16 cellular contexts compared by ENCODE assay signal in genomic region chr1:32639489-32640075, GRCh38.
"Had no signal": no experiment of that assay in that cellular context is flagged by ENCODE, and none has a peak within 500 bp of the region (broad histone marks: within the 10 kb centered on the region; RNA-seq: fewer than 3 reads in every experiment).

No MANE protein-coding gene starts in this region.

- DNase-seq: activated CD4-positive, alpha-beta T cell treated with anti-CD3 and anti-CD28 coated beads for 4 hours; activated CD8-positive, alpha-beta T cell treated with anti-CD3 and anti-CD28 coated beads for 36 hours; activated effector memory CD4-positive, alpha-beta T cell treated with anti-CD3 and anti-CD28 coated beads, Interleukin-2, amount 50 U/mL, for 16 hours; activated T-cell treated with anti-CD3 and anti-CD28 coated beads, Interleukin-2, amount 50 U/mL, for 4 hours; amniotic stem cell; effector memory CD4-positive, alpha-beta T cell; foreskin melanocyte; head of caudate nucleus; immature natural killer cell; mesenchymal stem cell; natural killer cell; stimulated activated CD4-positive, alpha-beta T cell treated with anti-CD3 and anti-CD28 coated beads, Interleukin-2, amount 100 ng/mL, for 48 hours; stimulated activated naive B cell treated with anti-CD40 and anti-IgM and Interleukin-4, amounts not matched to agents 10 μg/mL and 1 μg/mL and 100 μg/mL, for 72 hours; thyroid gland; uterus had no signal

- H3K27ac ChIP-seq: neutrophil, thyroid gland, uterus had no signal

- H3K9me3 ChIP-seq: neutrophil, thyroid gland, uterus had no signal

- H3K36me3 ChIP-seq: thyroid gland, uterus had no signal

- H3K27me3 ChIP-seq: neutrophil, thyroid gland, uterus had no signal

- ATAC-seq: activated CD8-positive, alpha-beta T cell treated with anti-CD3 and anti-CD28 coated beads for 36 hours; activated T-cell treated with anti-CD3 and anti-CD28 coated beads, Interleukin-2, amount 50 U/mL, for 4 hours; natural killer cell; stimulated activated naive B cell treated with anti-CD40 and anti-IgM and Interleukin-4, amounts not matched to agents 10 μg/mL and 1 μg/mL and 100 μg/mL, for 72 hours had no signal

- H3K4me3 ChIP-seq: thyroid gland, uterus had no signal

- H3K4me1 ChIP-seq: thyroid gland, uterus had no signal
